8 cellular contexts compared by ENCODE assay signal in the genomic region with DNA sequence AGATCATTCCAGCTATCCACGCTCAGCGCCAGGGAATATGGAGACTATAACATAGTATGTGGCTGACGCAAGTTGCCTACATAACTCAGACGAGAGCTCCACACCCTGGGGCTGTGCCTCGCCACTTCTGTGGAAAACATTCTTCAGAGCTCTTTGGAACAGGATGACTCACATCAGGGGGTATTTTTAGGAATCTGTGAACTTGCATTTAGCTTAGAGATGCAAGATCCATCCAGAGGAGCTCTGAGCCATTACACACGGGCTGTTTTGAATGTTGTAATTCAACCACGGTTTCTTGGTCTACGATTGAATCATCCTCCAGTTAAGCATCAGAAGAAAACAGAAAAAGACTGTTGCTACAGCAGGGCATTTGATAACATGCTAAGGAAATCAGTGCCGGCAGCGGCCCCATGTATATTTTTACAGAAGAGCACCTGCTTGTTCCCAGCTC.
DNase-seq lines count a peak whose midpoint lies in the region; ATAC-seq and TF ChIP-seq lines count a peak whose summit lies in the region.

No MANE protein-coding gene starts in this region.

- POLR2A ChIA-PET in CD8-positive, alpha-beta T cell (lab: Charles Lee), result no interaction called here

- intact Hi-C loops in esophagus muscularis mucosa (cut with DNase I), result loop anchor here (5.0 to 10.0 kb wide), 3 partner anchors 92 to 560 kb away; a partner anchor contains a TSS
- intact Hi-C loops in CD8-positive, alpha-beta T cell (cut with DNase I, micrococcal nuclease), result no loop called here

- no peaks in the 10 kb centered on the region for H3K36me3 ChIP-seq in esophagus muscularis mucosa
- H3K36me3 ChIP-seq in trophoblast cell (ENCODE audit: control insufficient read depth in 1 of 2, insufficient read depth in 2 of 2, low read length in 2 of 2), result no peaks in the 10 kb centered on the region
- no peaks in the 10 kb centered on the region for H3K36me3 ChIP-seq in CD8-positive, alpha-beta T cell (ENCODE audit: insufficient read depth, low read length)

- no peak overlapping the region for H4K8ac ChIP-seq in trophoblast cell (ENCODE audit: low read depth, low read length)

- no peak overlapping the region for H4K12ac ChIP-seq in trophoblast cell (ENCODE audit: low read depth, low read length)

- TF ChIP-seq POLR2A in esophagus muscularis mucosa (IDR thresholded peaks at IDR 0.05; ENCODE audit: low read depth), result no peak

- no peak overlapping the region for H3K4me3 Mint-ChIP-seq in CD8-positive, alpha-beta T cell

- no peak overlapping the region for H3K14ac ChIP-seq in trophoblast cell (ENCODE audit: low read length)

- H3K23ac ChIP-seq in trophoblast cell (ENCODE audit: low read length), result no peak overlapping the region

- peak; percentile 78 for TF ChIP-seq EP300 in esophagus muscularis mucosa (IDR thresholded peaks at IDR 0.05)

- H3K27ac ChIP-seq in esophagus muscularis mucosa (replicated peaks in 1 of 4), result peak overlapping the region; percentile 71 to 83 (median 78)
- H3K27ac ChIP-seq in trophoblast cell (ENCODE audit: low read depth, low read length), result peak overlapping the region; percentile 94
- H3K27ac ChIP-seq in CD8-positive, alpha-beta T cell (ENCODE audit: low read depth, low read length), result no peak overlapping the region

- no peak overlapping the region for H4K91ac ChIP-seq in trophoblast cell (ENCODE audit: low read depth, low read length)

- no peaks in the 10 kb centered on the region for H3K27me3 ChIP-seq in esophagus muscularis mucosa
- H3K27me3 ChIP-seq in trophoblast cell (ENCODE audit: insufficient read depth, low read length), result no peaks in the 10 kb centered on the region
- no peaks in the 10 kb centered on the region for H3K27me3 ChIP-seq in CD8-positive, alpha-beta T cell (ENCODE audit: insufficient read depth, low read length)

- H3K79me1 ChIP-seq in trophoblast cell (ENCODE audit: low read length), result peaks cover 14% of the 10 kb centered on the region

- H3K4me1 ChIP-seq in esophagus muscularis mucosa, result peaks cover 21 to 32% (median 31%) of the 10 kb centered on the region in 4 donors
- H3K4me1 ChIP-seq in trophoblast cell (ENCODE audit: control insufficient read depth in 1 of 2, insufficient read depth in 2 of 2, low read length in 2 of 2), result peaks cover 6 to 7% of the 10 kb centered on the region in 2 experiments
- H3K4me1 ChIP-seq in CD8-positive, alpha-beta T cell (ENCODE audit: insufficient read depth, low read length), result no peaks in the 10 kb centered on the region

- H2BK120ac ChIP-seq in trophoblast cell (ENCODE audit: insufficient read depth, low read length, poor library complexity), result no peak overlapping the region

- H2BK12ac ChIP-seq in trophoblast cell (ENCODE audit: low read length), result no peak overlapping the region

- ATAC-seq in CD8-positive, alpha-beta T cell, result no peak
- ATAC-seq in left lobe of liver, result no peak

- DNase-seq in ELF-1 (ENCODE audit: low read depth, low spot score), result peak; percentile 78
- peak; percentile 96 for DNase-seq in SK-MEL-5 (ENCODE audit: low read depth, low spot score)
- no peak for DNase-seq in esophagus muscularis mucosa (ENCODE audit: extremely low spot score)
- DNase-seq in trophoblast cell, result peak; percentile 100
- DNase-seq in NCI-H345 treated with DMSO at 0.1 percent for 48 hours (lab: John Stamatoyannopoulos, UW; ENCODE audit: unreplicated experiment), result no peak
- DNase-seq in NCI-H2171 (lab: John Stamatoyannopoulos, UW), result no peak
- no peak for DNase-seq in CD8-positive, alpha-beta T cell
- no peak for DNase-seq in left lobe of liver (ENCODE audit: low spot score)

- in situ Hi-C loops in SK-MEL-5 (cut with HindIII; ENCODE audit: low pct_unique_long_range_greater_than_20kb, low sequenced_read_pairs), result no loop called here

- H3K27ac Mint-ChIP-seq in CD8-positive, alpha-beta T cell, result no peak overlapping the region

- H2AFZ ChIP-seq in trophoblast cell (ENCODE audit: insufficient read depth, low read length, poor library complexity), result no peak overlapping the region

- no peak overlapping the region for H2BK5ac ChIP-seq in trophoblast cell (ENCODE audit: low read depth, low read length, poor library complexity)

- no peaks in the 10 kb centered on the region for H3K4me1 Mint-ChIP-seq in CD8-positive, alpha-beta T cell (ENCODE audit: low read depth)

- CTCF ChIA-PET in CD8-positive, alpha-beta T cell (lab: Charles Lee), result no interaction called here

- H3K4me2 ChIP-seq in trophoblast cell (ENCODE audit: low read length), result peak overlapping the region; percentile 32

- H3K4me3 ChIP-seq in esophagus muscularis mucosa (peak overlapping the region in 1 of 4 donors; percentile 1), trophoblast cell (ENCODE audit: low read depth, low read length) (no peak overlapping the region)
- no peak overlapping the region for H3K4me3 ChIP-seq in CD8-positive, alpha-beta T cell (ENCODE audit: low read depth, low read length)

- H3K18ac ChIP-seq in trophoblast cell (ENCODE audit: low read length), result no peak overlapping the region

- no peak overlapping the region for H2AK5ac ChIP-seq in trophoblast cell (ENCODE audit: low read length)

- H3K9ac ChIP-seq in trophoblast cell (ENCODE audit: low read length), result no peak overlapping the region

- H3K36me3 Mint-ChIP-seq in CD8-positive, alpha-beta T cell, result no peaks in the 10 kb centered on the region

- TF ChIP-seq CTCF in esophagus muscularis mucosa (IDR thresholded peaks at IDR 0.05), result peak in 1 of 3 experiments; percentile 40
- TF ChIP-seq CTCF in CD8-positive, alpha-beta T cell (IDR thresholded peaks at IDR 0.05), result no peak

- H3K4ac ChIP-seq in trophoblast cell (ENCODE audit: low read depth, low read length), result no peak overlapping the region

- H3K9me3 ChIP-seq in esophagus muscularis mucosa (no peaks in the 10 kb centered on the region), trophoblast cell (ENCODE audit: insufficient read depth, low read depth, low read length) (no peaks in the 10 kb centered on the region)
- no peaks in the 10 kb centered on the region for H3K9me3 ChIP-seq in CD8-positive, alpha-beta T cell (ENCODE audit: low read length)

- H3K9me3 Mint-ChIP-seq in CD8-positive, alpha-beta T cell, result no peaks in the 10 kb centered on the region

- no peaks in the 10 kb centered on the region for H3K79me2 ChIP-seq in trophoblast cell (ENCODE audit: control insufficient read depth, insufficient read depth, low read length, poor library complexity)

- H3K27me3 Mint-ChIP-seq in CD8-positive, alpha-beta T cell (ENCODE audit: low read depth), result peaks cover 11% of the 10 kb centered on the region

- 26% methylated on average over 10 of the region's 10 CpGs for WGBS in esophagus muscularis mucosa
- no CpG with 5 or more reads among the region's 10 CpGs for WGBS in trophoblast cell (ENCODE audit: extremely low coverage, insufficient coverage, insufficient read length)

Comparison
In these comparisons a context has a peak if more than half of its experiments do, and no peak if none do; other contexts are left out.
1. DNase-seq: peak in ELF-1 (single experiment), SK-MEL-5 (single experiment) and trophoblast cell (2 of 2); none in esophagus muscularis mucosa (single experiment), NCI-H345 treated with DMSO at 0.1 percent for 48 hours (single experiment), NCI-H2171 (single experiment), CD8-positive, alpha-beta T cell (0 of 7) and left lobe of liver (single experiment).